ENCODE assay signal across 8 cellular contexts in genomic region chr1:110495926-110496600, GRCh38. TPM values are rescaled to one million over a fixed set of nuclear protein-coding genes. Genes with fewer than 3 reads are reported as not detected.
DNase-seq lines count a peak whose midpoint lies in the region; ATAC-seq and TF ChIP-seq lines count a peak whose summit lies in the region.

No MANE protein-coding gene starts in this region.

- H3K4me2 ChIP-seq in mammary epithelial cell (ENCODE audit: insufficient read depth, low read depth, low read length), result no peak overlapping the region

- no peaks in the 10 kb centered on the region for H4K20me1 ChIP-seq in mammary epithelial cell (ENCODE audit: insufficient read depth, low read length)

- no peaks in the 10 kb centered on the region for H3K4me1 Mint-ChIP-seq in CD4-positive, alpha-beta T cell (ENCODE audit: low read depth)

- DNase-seq in CD4-positive, alpha-beta T cell, result peak; percentile 59 to 76 (median 70)
- DNase-seq in NCI-H345 treated with DMSO at 0.1 percent for 48 hours (lab: John Stamatoyannopoulos, UW; ENCODE audit: unreplicated experiment) (peak; percentile 68), mammary epithelial cell (peak; percentile 46), kidney tubule cell (ENCODE audit: low spot score) (peak; percentile 77)
- peak; percentile 59 for DNase-seq in stimulated activated CD4-positive, alpha-beta T cell treated with anti-CD3 and anti-CD28 coated beads, Interleukin-2, amount 100 ng/mL, for 4 hours (ENCODE audit: low read depth)

- dilution Hi-C loops in mammary epithelial cell (cut with HindIII; ENCODE audit: low sequenced_read_pairs), result no loop called here

- no peak overlapping the region for H3K4me3 Mint-ChIP-seq in CD4-positive, alpha-beta T cell

- H3K27ac Mint-ChIP-seq in CD4-positive, alpha-beta T cell, result no peak overlapping the region

- no peak overlapping the region for H3K27ac ChIP-seq in CD4-positive, alpha-beta T cell (ENCODE audit: low read depth, low read length)
- H3K27ac ChIP-seq in HEK293 (ENCODE audit: extremely low read depth, low read depth, low read length) (no peak overlapping the region), mammary epithelial cell (ENCODE audit: insufficient read depth, low read depth, low read length) (no peak overlapping the region)

- no peak overlapping the region for H3K9ac ChIP-seq in mammary epithelial cell (ENCODE audit: insufficient read depth, low read length)

- in situ Hi-C loops in mammary epithelial cell (cut with MboI; ENCODE audit: low sequenced_read_pairs in 2 of 2), result no loop called here

- no peaks in the 10 kb centered on the region for H3K79me2 ChIP-seq in mammary epithelial cell (ENCODE audit: insufficient read depth, low read length)

- no peaks in the 10 kb centered on the region for H3K27me3 ChIP-seq in CD4-positive, alpha-beta T cell (ENCODE audit: control insufficient read depth, insufficient read depth, low read length)
- no peaks in the 10 kb centered on the region for H3K27me3 ChIP-seq in mammary epithelial cell (ENCODE audit: insufficient read depth, low read length)

- no peak overlapping the region for H2AFZ ChIP-seq in mammary epithelial cell (ENCODE audit: low read depth, low read length)

- no peaks in the 10 kb centered on the region for H3K4me1 ChIP-seq in HEK293 (ENCODE audit: control insufficient read depth, insufficient read depth, low read length)
- no peaks in the 10 kb centered on the region for H3K4me1 ChIP-seq in mammary epithelial cell (ENCODE audit: insufficient read depth, low read length)

- intact Hi-C loops in CD4-positive, alpha-beta T cell (cut with DNase I, micrococcal nuclease), result loop anchor here (1.0 to 10.0 kb wide), 5 partner anchors 83 to 408 kb away; no protein-coding TSS in a partner anchor
- intact Hi-C loops in mammary epithelial cell (cut with micrococcal nuclease), result loop anchor here (1.0 to 2.0 kb wide), 5 partner anchors 29 to 293 kb away; no protein-coding TSS in a partner anchor

- 26% methylated on average over 8 of the region's 8 CpGs for WGBS in mammary epithelial cell (ENCODE audit: low coverage, missing lambda C conversion rate)

- no peaks in the 10 kb centered on the region for H3K36me3 Mint-ChIP-seq in CD4-positive, alpha-beta T cell (ENCODE audit: low read depth)

- H3K36me3 ChIP-seq in HEK293 (ENCODE audit: control insufficient read depth in 2 of 2, insufficient read depth in 1 of 2, low read length in 2 of 2), result no peaks in the 10 kb centered on the region
- H3K36me3 ChIP-seq in mammary epithelial cell (ENCODE audit: insufficient read depth, low read length), result no peaks in the 10 kb centered on the region

- H3K4me3 ChIP-seq in HEK293 (ENCODE audit: low read depth, low read length), result no peak overlapping the region
- H3K4me3 ChIP-seq in WI38 (ENCODE audit: low read depth, low read length), result no peak overlapping the region
- H3K4me3 ChIP-seq in mammary epithelial cell (replicated peaks in 1 of 3; ENCODE audit: insufficient read depth in 1 of 3, low read depth in 2 of 3, low read length in 3 of 3), result no peak overlapping the region

- peak; percentile 84 for ATAC-seq in CD4-positive, alpha-beta T cell (ENCODE audit: poor library complexity)
- ATAC-seq in HG03135 (IDR thresholded peaks at IDR 0.05; ENCODE audit: unreplicated experiment), result no peak

- peak; percentile 95 for TF ChIP-seq CTCF in CD4-positive, alpha-beta T cell (IDR thresholded peaks at IDR 0.05)
- TF ChIP-seq CTCF in HEK293 (tag by site-specific recombination; IDR thresholded peaks at IDR 0.05) (peak; percentile 87), WI38 (IDR thresholded peaks at IDR 0.05; ENCODE audit: low read depth, low read length) (peak; percentile 85), mammary epithelial cell (conservative IDR thresholded peaks at IDR 0.05 in 1 of 2, IDR thresholded peaks at IDR 0.05 in 1 of 2; ENCODE audit: extremely low read depth in 1 of 2, insufficient read depth in 1 of 2, low read depth in 1 of 2, low read length in 2 of 2) (peak; percentile 94 to 95)

- CTCF ChIA-PET in CD4-positive, alpha-beta T cell (lab: Charles Lee), result interaction anchor here (0.6 to 1.9 kb wide), 25 partner anchors 11 to 468 kb away, joined by 3 to 12 read pairs (median 3); partner anchors contain the start of gene KCNC4
- CTCF ChIA-PET in HEK293 (lab: Yijun Ruan, JAX), result interaction anchor here (0.5 to 7.7 kb wide), 85 partner anchors 9 to 517 kb away, joined by 3 to 241 read pairs (median 4); partner anchors contain the start of genes KCNC4 and LAMTOR5
- CTCF ChIA-PET in mammary epithelial cell (lab: Charles Lee; ENCODE audit: low non-redundant PET), result interaction anchor here (0.5 to 1.4 kb wide), 12 partner anchors 15 to 462 kb away, joined by 3 to 17 read pairs (median 8); partner anchors contain the start of gene STRIP1

- no peaks in the 10 kb centered on the region for H3K9me3 ChIP-seq in CD4-positive, alpha-beta T cell (ENCODE audit: control insufficient read depth, low read length)
- no peaks in the 10 kb centered on the region for H3K9me3 ChIP-seq in HEK293 (ENCODE audit: control insufficient read depth, insufficient read depth, low read depth, low read length)
- H3K9me3 ChIP-seq in mammary epithelial cell (replicated peaks; ENCODE audit: insufficient read depth, low read length), result no peaks in the 10 kb centered on the region

- H3K27me3 Mint-ChIP-seq in CD4-positive, alpha-beta T cell, result no peaks in the 10 kb centered on the region

- no TSS peak for BruUV-seq in mammary epithelial cell (replicated peaks; lab: Mats Ljungman, UMichigan)

- POLR2A ChIA-PET in CD4-positive, alpha-beta T cell (lab: Charles Lee), result interaction anchor here (1.1 to 1.5 kb wide), 2 partner anchors 286 to 291 kb away, joined by 3 to 4 read pairs; partner anchors contain the start of gene KCNC4
- POLR2A ChIA-PET in HEK293 (lab: Yijun Ruan, JAX), result interaction anchor here (0.9 to 1.7 kb wide), 3 partner anchors 12 to 288 kb away, joined by 3 to 6 read pairs (median 3); no protein-coding TSS in a partner anchor

- H3K9me3 Mint-ChIP-seq in CD4-positive, alpha-beta T cell, result no peaks in the 10 kb centered on the region

TF ChIP-seq in HEK293, 187 proteins besides CTCF, POLR2A, EP300 and RAD21 (continues in another document):
- TF ChIP-seq ZNF677 (tag by site-specific recombination; IDR thresholded peaks at IDR 0.05), result no peak
- 0 out of 2 replicates have a peak, but pooled peaks have one; percentile 34 for TF ChIP-seq ZNF391 (tag by site-specific recombination; IDR thresholded peaks at IDR 0.05; ENCODE audit: borderline replicate concordance, low read depth)
- no peak for TF ChIP-seq ZNF112 (tag by site-specific recombination; IDR thresholded peaks at IDR 0.05)
- TF ChIP-seq ZNF529 (tag by site-specific recombination; IDR thresholded peaks at IDR 0.05; ENCODE audit: insufficient replicate concordance), result no peak
- no peak for TF ChIP-seq ELK4 (IDR thresholded peaks at IDR 0.05; ENCODE audit: borderline replicate concordance, low read depth, low read length)
- no peak for TF ChIP-seq ZNF266 (tag by site-specific recombination; IDR thresholded peaks at IDR 0.05; ENCODE audit: low read depth)
- 0 out of 2 replicates have a peak, but pooled peaks have one; percentile 15 for TF ChIP-seq ZNF366 (tag by site-specific recombination; conservative IDR thresholded peaks at IDR 0.05)
- peak; percentile 95 for TF ChIP-seq ZBTB48 (tag by site-specific recombination; IDR thresholded peaks at IDR 0.05)
- TF ChIP-seq PRDM10 (tag by site-specific recombination; IDR thresholded peaks at IDR 0.05), result peak; percentile 89
- no peak for TF ChIP-seq TCF7L2 (IDR thresholded peaks at IDR 0.05; ENCODE audit: borderline replicate concordance, low read depth, low read length)

RNA-seq across cellular contexts. Expression of gene KCNA10, which starts 22.9 kb away (rescaled TPM):
- total RNA-seq in CD4-positive, alpha-beta T cell, result not detected
- total RNA-seq in mammary epithelial cell, result not detected
- not detected for polyA plus RNA-seq in mammary epithelial cell
- polyA minus RNA-seq in mammary epithelial cell, result not detected

RNA-seq across cellular contexts. Expression of gene PROK1, which starts 45.1 kb away (rescaled TPM):
- total RNA-seq in CD4-positive, alpha-beta T cell, result not detected
- not detected for total RNA-seq in mammary epithelial cell
- not detected for polyA plus RNA-seq in mammary epithelial cell
- not detected for polyA minus RNA-seq in mammary epithelial cell
